1 cellular context compared by ENCODE assay signal in genomic region chr19:1089891-1090290, GRCh38.
TF ChIP-seq lines count a peak whose summit lies in the region.

No MANE protein-coding gene starts in this region.

TF ChIP-seq in GM12878, 131 proteins besides CTCF, POLR2A, EP300 and RAD21:
- TF ChIP-seq HDGF (IDR thresholded peaks at IDR 0.05): no peak
- no peak for TF ChIP-seq TCF3 (IDR thresholded peaks at IDR 0.05; ENCODE audit: borderline replicate concordance, insufficient read depth, low read depth, low read length)
- TF ChIP-seq PAX8 (IDR thresholded peaks at IDR 0.05): no peak
- no peak for TF ChIP-seq MEF2A (IDR thresholded peaks at IDR 0.05; ENCODE audit: insufficient read depth, low read depth, low read length)
- TF ChIP-seq KLF5 (IDR thresholded peaks at IDR 0.05; ENCODE audit: partially characterized antibody): no peak
- TF ChIP-seq TCF7 (IDR thresholded peaks at IDR 0.05; ENCODE audit: borderline replicate concordance): no peak
- no peak for TF ChIP-seq SPI1 (IDR thresholded peaks at IDR 0.05; ENCODE audit: borderline replicate concordance, insufficient read depth, low read depth, low read length)
- no peak for TF ChIP-seq SUPT20H (IDR thresholded peaks at IDR 0.05; ENCODE audit: borderline replicate concordance, control insufficient read depth, low read depth, low read length)
- TF ChIP-seq MEF2B (IDR thresholded peaks at IDR 0.05; ENCODE audit: partially characterized antibody, poor library complexity, severe bottlenecking): no peak
TF ChIP-seq in GM12878: peak in this region for 0.
